In genomic region chr2:226902041-226902972, GRCh38 we compare ENCODE assay signal across 23 cellular contexts.
DNase-seq lines count a peak whose midpoint lies in the region; ATAC-seq and TF ChIP-seq lines count a peak whose summit lies in the region.
"Had no signal": no experiment of that assay in that cellular context is flagged by ENCODE, and none has a peak within 500 bp of the region (broad histone marks: within the 10 kb centered on the region; RNA-seq: fewer than 3 reads in every experiment).

No MANE protein-coding gene starts in this region.

- peak; percentile 39 for ATAC-seq in activated CD4-positive, alpha-beta T cell treated with anti-CD3 and anti-CD28 coated beads for 36 hours
- ATAC-seq in HG02970 (IDR thresholded peaks at IDR 0.05; ENCODE audit: low FRiP score, unreplicated experiment) (no peak), left cardiac atrium (no peak)

- peaks cover 20% of the 10 kb centered on the region for H3K4me1 ChIP-seq in SJSA1 (replicated peaks)
- H3K4me1 ChIP-seq: right atrium auricular region had no signal

- no peak for TF ChIP-seq CTCF in osteocyte (IDR thresholded peaks at IDR 0.05)

- H3K27ac ChIP-seq in SJSA1 = peak overlapping the region; percentile 65
- H3K27ac ChIP-seq in epithelial cell of prostate = peak overlapping the region; percentile 66
- H3K27ac ChIP-seq: 22Rv1, C4-2B, cardiac muscle cell, left ventricle myocardium inferior, PC-9, right atrium auricular region, tibial nerve had no signal

- no peaks in the 10 kb centered on the region for H3K27me3 Mint-ChIP-seq in activated CD4-positive, alpha-beta T cell treated with anti-CD3 and anti-CD28 coated beads for 36 hours
- no peaks in the 10 kb centered on the region for H3K27me3 Mint-ChIP-seq in osteocyte (ENCODE audit: unreplicated experiment)

- H3K36me3 ChIP-seq in SJSA1 = no peaks in the 10 kb centered on the region
- H3K36me3 ChIP-seq: left ventricle myocardium inferior, right atrium auricular region had no signal

- no peak overlapping the region for H3K27ac Mint-ChIP-seq in activated CD4-positive, alpha-beta T cell treated with anti-CD3 and anti-CD28 coated beads for 36 hours
- H3K27ac Mint-ChIP-seq in osteocyte (ENCODE audit: unreplicated experiment) = peak overlapping the region; percentile 25
- H3K27ac Mint-ChIP-seq: nephron progenitor cell had no signal

- no peak overlapping the region for H3K4me3 Mint-ChIP-seq in activated CD4-positive, alpha-beta T cell treated with anti-CD3 and anti-CD28 coated beads for 36 hours
- no peak overlapping the region for H3K4me3 Mint-ChIP-seq in osteocyte (ENCODE audit: unreplicated experiment)
- H3K4me3 Mint-ChIP-seq: nephron progenitor cell had no signal

- H3K4me1 Mint-ChIP-seq in activated CD4-positive, alpha-beta T cell treated with anti-CD3 and anti-CD28 coated beads for 36 hours = peaks cover 49% of the 10 kb centered on the region
- peaks cover 46% of the 10 kb centered on the region for H3K4me1 Mint-ChIP-seq in osteocyte (ENCODE audit: unreplicated experiment)

- CTCF ChIA-PET in activated CD4-positive, alpha-beta T cell treated with anti-CD3 and anti-CD28 coated beads for 36 hours (lab: Charles Lee) = interaction anchor here (0.8 to 1.0 kb wide), 2 partner anchors 10 to 37 kb away, joined by 3 read pairs; no protein-coding TSS in a partner anchor

- DNase-seq in activated CD4-positive, alpha-beta T cell treated with anti-CD3 and anti-CD28 coated beads for 36 hours = no peak
- DNase-seq in activated CD4-positive, alpha-beta T cell treated with anti-CD3 and anti-CD28 coated beads, Interleukin-2, amount 50 U/mL, for 1 hour = no peak
- DNase-seq in SJSA1 (ENCODE audit: low read depth in 1 of 2, low spot score in 2 of 2) (no peak), epithelial cell of prostate (ENCODE audit: low read depth, low spot score) (no peak), osteocyte (ENCODE audit: extremely low spot score, unreplicated experiment) (no peak), NAMALWA (ENCODE audit: low spot score) (no peak), left cardiac atrium (no peak)
- DNase-seq: activated naive CD4-positive, alpha-beta T cell; effector CD4-positive, alpha-beta T cell; H7; left ventricle myocardium inferior; MV-4-11; NCI-H2081; NCI-H524 treated with DMSO at 0.1 percent for 48 hours; nephron progenitor cell; PC-9; stimulated activated CD4-positive, alpha-beta T cell treated with anti-CD3 and anti-CD28 coated beads, Interleukin-2, amount 100 ng/mL, for 48 hours had no signal

- no peaks in the 10 kb centered on the region for H3K27me3 ChIP-seq in SJSA1 (replicated peaks)
- H3K27me3 ChIP-seq: cardiac muscle cell, right atrium auricular region, tibial nerve had no signal

- intact Hi-C loops in activated CD4-positive, alpha-beta T cell treated with anti-CD3 and anti-CD28 coated beads for 36 hours (cut with DNase I, micrococcal nuclease) = no loop called here
- intact Hi-C loops in left cardiac atrium (cut with DNase I) = no loop called here

- no peaks in the 10 kb centered on the region for H3K9me3 ChIP-seq in SJSA1 (replicated peaks)
- H3K9me3 ChIP-seq: left ventricle myocardium inferior, right atrium auricular region, tibial nerve had no signal

- no peak overlapping the region for H3K4me3 ChIP-seq in SJSA1
- H3K4me3 ChIP-seq: cardiac muscle cell, left ventricle myocardium inferior, PC-9, right atrium auricular region, tibial nerve had no signal

- H3K36me3 Mint-ChIP-seq in activated CD4-positive, alpha-beta T cell treated with anti-CD3 and anti-CD28 coated beads for 36 hours (ENCODE audit: low read depth) = peaks cover 36% of the 10 kb centered on the region
- peaks cover 11% of the 10 kb centered on the region for H3K36me3 Mint-ChIP-seq in osteocyte (ENCODE audit: unreplicated experiment)

- H3K9me3 Mint-ChIP-seq in activated CD4-positive, alpha-beta T cell treated with anti-CD3 and anti-CD28 coated beads for 36 hours (ENCODE audit: low read depth) = peaks cover 2% of the 10 kb centered on the region
- peaks cover 2% of the 10 kb centered on the region for H3K9me3 Mint-ChIP-seq in osteocyte (ENCODE audit: unreplicated experiment)
- H3K9me3 Mint-ChIP-seq: nephron progenitor cell had no signal

- POLR2A ChIA-PET in activated CD4-positive, alpha-beta T cell treated with anti-CD3 and anti-CD28 coated beads for 36 hours (lab: Charles Lee) = no interaction called here
